Comparison of ENCODE assay signal across 24 cellular contexts in the genomic region with DNA sequence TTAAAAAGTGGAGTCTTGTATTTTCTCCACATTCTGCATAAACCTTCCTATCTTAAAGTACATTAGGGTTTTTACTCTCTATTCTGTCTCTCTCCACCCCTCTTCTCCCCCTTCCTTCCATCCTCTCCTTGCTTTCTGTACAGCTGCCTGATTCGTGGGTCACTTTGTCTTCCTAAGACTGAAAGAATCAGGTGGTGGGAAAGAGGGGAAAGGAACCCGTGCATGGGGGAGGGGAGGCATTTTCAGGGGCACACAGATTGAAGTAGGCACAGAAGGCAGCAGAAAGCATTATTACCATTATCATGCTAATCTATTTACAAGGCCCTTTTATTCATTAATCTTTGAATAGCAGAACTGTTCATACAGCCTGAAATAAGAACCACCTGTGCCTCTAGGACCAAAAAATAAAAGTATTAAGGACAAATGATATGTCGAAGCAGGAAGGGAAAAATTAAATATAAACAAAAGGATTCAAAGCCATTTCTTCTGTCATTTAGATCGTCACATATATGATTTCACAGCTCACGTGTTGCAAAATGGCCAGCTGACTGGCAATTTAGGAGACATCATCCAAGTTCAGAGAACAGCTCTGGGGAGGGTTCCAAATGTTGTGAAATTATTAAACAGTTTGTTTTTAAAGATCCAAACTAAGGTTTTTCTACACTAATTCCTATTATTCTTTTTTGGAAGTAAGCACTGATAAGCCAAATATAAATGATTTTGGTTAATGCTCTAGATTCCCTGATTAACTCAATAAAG.
DNase-seq lines count a peak whose midpoint lies in the region; ATAC-seq, FAIRE-seq and TF ChIP-seq lines count a peak whose summit lies in the region.
"Had no signal": no experiment of that assay in that cellular context is flagged by ENCODE, and none has a peak within 500 bp of the region (broad histone marks: within the 10 kb centered on the region; RNA-seq: fewer than 3 reads in every experiment).

No MANE protein-coding gene starts in this region.

- POLR2A ChIA-PET in K562 (lab: Yijun Ruan, JAX): no interaction called here

- H3K36me3 ChIP-seq in K562 (ENCODE audit: control insufficient read depth, insufficient read depth, low read length) (no peaks in the 10 kb centered on the region), testis (ENCODE audit: low read depth, missing control alignments) (no peaks in the 10 kb centered on the region)
- H3K36me3 ChIP-seq: MG63 had no signal

- H3K4me2 ChIP-seq in K562 (ENCODE audit: insufficient read depth, low read length): no peak overlapping the region

- TF ChIP-seq CTCF in K562 (IDR thresholded peaks at IDR 0.05 in 2 of 3, conservative IDR thresholded peaks at IDR 0.05 in 1 of 3; ENCODE audit: insufficient read depth in 2 of 3, low read depth in 1 of 3, low read length in 3 of 3) (no peak), testis (IDR thresholded peaks at IDR 0.05) (no peak), chondrocyte (IDR thresholded peaks at IDR 0.05) (no peak)

- no peak overlapping the region for H3K27ac Mint-ChIP-seq in chondrocyte (ENCODE audit: unreplicated experiment)
- H3K27ac Mint-ChIP-seq: activated CD4-positive, alpha-beta memory T cell treated with anti-CD3 and anti-CD28 coated beads for 36 hours; activated naive CD8-positive, alpha-beta T cell treated with anti-CD3 and anti-CD28 coated beads, Interleukin-2, amount 50 U/mL, for 24 hours; CD8-positive, alpha-beta T cell; IgD-negative memory B cell; natural killer cell treated with Interleukin-12 subunit alpha and Interleukin-12 subunit beta and Interleukin-15 and Interleukin-18, amount 100 ng/mL, for 72 hours had no signal

- no peaks in the 10 kb centered on the region for H3K9me1 ChIP-seq in K562 (ENCODE audit: control insufficient read depth, insufficient read depth, low read length)

- in situ Hi-C loops in K562 (cut with MboI): no loop called here

- H3K27me3 ChIP-seq in K562 (ENCODE audit: control insufficient read depth in 2 of 2, insufficient read depth in 2 of 2, low read length in 2 of 2): no peaks in the 10 kb centered on the region; a peak in 1 of 5 replicates
- H3K27me3 ChIP-seq in testis: no peaks in the 10 kb centered on the region
- H3K27me3 ChIP-seq: MG63 had no signal

- H3K4me1 ChIP-seq in K562 (replicated peaks in 1 of 2; ENCODE audit: control insufficient read depth in 2 of 2, insufficient read depth in 2 of 2, low read length in 2 of 2): peaks cover 13 to 27% of the 10 kb centered on the region in 2 experiments; a peak in 3 of 5 replicates
- peaks cover 20% of the 10 kb centered on the region for H3K4me1 ChIP-seq in testis

- no peaks in the 10 kb centered on the region for H3K79me2 ChIP-seq in K562 (ENCODE audit: control insufficient read depth, insufficient read depth, low read length)

- CTCF ChIA-PET in K562 (lab: Yijun Ruan, JAX; ENCODE audit: low intra/inter-chr PET ratio): no interaction called here

- H3K9me3 Mint-ChIP-seq in chondrocyte (ENCODE audit: low read depth): no peaks in the 10 kb centered on the region
- H3K9me3 Mint-ChIP-seq: activated CD4-positive, alpha-beta memory T cell treated with anti-CD3 and anti-CD28 coated beads for 36 hours; CD8-positive, alpha-beta T cell; natural killer cell treated with Interleukin-12 subunit alpha and Interleukin-12 subunit beta and Interleukin-15 and Interleukin-18, amount 100 ng/mL, for 72 hours had no signal

- no peaks in the 10 kb centered on the region for H3K27me3 Mint-ChIP-seq in chondrocyte (ENCODE audit: low read depth)
- H3K27me3 Mint-ChIP-seq: activated CD4-positive, alpha-beta memory T cell treated with anti-CD3 and anti-CD28 coated beads for 36 hours had no signal

- peaks cover 23% of the 10 kb centered on the region for H3K4me1 Mint-ChIP-seq in chondrocyte (ENCODE audit: low read depth)

- H3K27ac ChIP-seq in K562 (ENCODE audit: extremely low read depth, low read depth, low read length) (no peak overlapping the region), testis (no peak overlapping the region)

- TF ChIP-seq EP300 in K562 (IDR thresholded peaks at IDR 0.05; ENCODE audit: low read length): no peak

- no peak overlapping the region for H3K9ac ChIP-seq in K562 (ENCODE audit: insufficient read depth in 1 of 2, low read depth in 2 of 2, low read length in 2 of 2)

- no peaks in the 10 kb centered on the region for H3K36me3 Mint-ChIP-seq in chondrocyte (ENCODE audit: low read depth)
- H3K36me3 Mint-ChIP-seq: activated CD4-positive, alpha-beta memory T cell treated with anti-CD3 and anti-CD28 coated beads for 36 hours; CD8-positive, alpha-beta T cell; IgD-negative memory B cell had no signal

- no peaks in the 10 kb centered on the region for H4K20me1 ChIP-seq in K562 (replicated peaks; ENCODE audit: control insufficient read depth, insufficient read depth, low read length)

- TF ChIP-seq RAD21 in K562 (CRISPR knock-in tag; conservative IDR thresholded peaks at IDR 0.05 in 1 of 2, IDR thresholded peaks at IDR 0.05 in 1 of 2): no peak

- TF ChIP-seq POLR2A in K562 (conservative IDR thresholded peaks at IDR 0.05) (no peak), testis (IDR thresholded peaks at IDR 0.05) (no peak)

- H3K9me3 ChIP-seq in K562 (replicated peaks; ENCODE audit: control insufficient read depth, insufficient read depth, low read depth, low read length): no peaks in the 10 kb centered on the region
- no peaks in the 10 kb centered on the region for H3K9me3 ChIP-seq in testis
- H3K9me3 ChIP-seq: MG63 had no signal

- BruUV-seq in K562 (replicated peaks; lab: Mats Ljungman, UMichigan): no TSS peak

- intact Hi-C loops in K562 (cut with micrococcal nuclease): loop anchor here (2.0 kb wide), 2 partner anchors 21 to 39 kb away; no protein-coding TSS in a partner anchor
- intact Hi-C loops in testis (cut with DNase I; ENCODE audit: low total_unique reads): no loop called here

- FAIRE-seq in K562 (lab: Jason Lieb, UNC): no peak
- FAIRE-seq: frontal cortex, G401.6, GM18507 had no signal

- ATAC-seq in K562: no peak
- ATAC-seq: activated naive CD8-positive, alpha-beta T cell treated with anti-CD3 and anti-CD28 coated beads, Interleukin-2, amount 50 U/mL, for 24 hours; CD8-positive, alpha-beta T cell; natural killer cell treated with Interleukin-12 subunit alpha and Interleukin-12 subunit beta and Interleukin-15 and Interleukin-18, amount 100 ng/mL, for 72 hours had no signal

- no peak overlapping the region; the same call in 1 of the 2 replicates for H2AFZ ChIP-seq in K562 (ENCODE audit: low read depth, low read length)

- WGBS in K562 (ENCODE audit: insufficient coverage, low coverage, missing lambda C conversion rate): 16% methylated on average over 5 of the region's 5 CpGs
- WGBS in testis, 2 donors: 59 to 66% methylated on average over 5 of the region's 5 CpGs

- H3K4me3 ChIP-seq in K562 (no peak overlapping the region), testis (no peak overlapping the region)
- H3K4me3 ChIP-seq: MG63 had no signal

- DNase-seq in MV-4-11 (lab: John Stamatoyannopoulos, UW) (peak; percentile 25), K562 (ENCODE audit: extremely low read depth in 1 of 4, low spot score in 3 of 4) (no peak), iris pigment epithelial cell (ENCODE audit: low read depth) (peak; percentile 53), testis (peak; percentile 30), NCI-H2107 (lab: John Stamatoyannopoulos, UW) (no peak), chondrocyte (ENCODE audit: low spot score) (no peak), NCI-H1105 (lab: John Stamatoyannopoulos, UW) (no peak)
- DNase-seq: activated CD4-positive, alpha-beta memory T cell treated with anti-CD3 and anti-CD28 coated beads for 36 hours; activated effector memory CD4-positive, alpha-beta T cell treated with anti-CD3 and anti-CD28 coated beads, Interleukin-2, amount 50 U/mL, for 16 hours; activated naive CD8-positive, alpha-beta T cell treated with anti-CD3 and anti-CD28 coated beads, Interleukin-2, amount 50 U/mL, for 24 hours; CD8-positive, alpha-beta T cell; dermis blood vessel endothelial cell; DMS153; MG63; NCI-H146; NCI-H2227 treated with DMSO at 0.1 percent for 48 hours; NCI-H774; stimulated activated CD8-positive, alpha-beta memory T cell treated with anti-CD3 and anti-CD28 coated beads, Interleukin-4, amount 100 ng/mL, for 48 hours; SW 1271 had no signal

- no peak overlapping the region for H3K4me3 Mint-ChIP-seq in chondrocyte (ENCODE audit: unreplicated experiment)
- H3K4me3 Mint-ChIP-seq: activated CD4-positive, alpha-beta memory T cell treated with anti-CD3 and anti-CD28 coated beads for 36 hours; activated naive CD8-positive, alpha-beta T cell treated with anti-CD3 and anti-CD28 coated beads, Interleukin-2, amount 50 U/mL, for 24 hours; CD8-positive, alpha-beta T cell; IgD-negative memory B cell; natural killer cell treated with Interleukin-12 subunit alpha and Interleukin-12 subunit beta and Interleukin-15 and Interleukin-18, amount 100 ng/mL, for 72 hours had no signal

TF ChIP-seq in K562, 482 proteins besides CTCF, POLR2A, EP300 and RAD21:
- TF ChIP-seq SP2 (IDR thresholded peaks at IDR 0.05; ENCODE audit: extremely low read depth, low read depth, low read length, poor library complexity, severe bottlenecking): no peak
- TF ChIP-seq, protein P1, sequence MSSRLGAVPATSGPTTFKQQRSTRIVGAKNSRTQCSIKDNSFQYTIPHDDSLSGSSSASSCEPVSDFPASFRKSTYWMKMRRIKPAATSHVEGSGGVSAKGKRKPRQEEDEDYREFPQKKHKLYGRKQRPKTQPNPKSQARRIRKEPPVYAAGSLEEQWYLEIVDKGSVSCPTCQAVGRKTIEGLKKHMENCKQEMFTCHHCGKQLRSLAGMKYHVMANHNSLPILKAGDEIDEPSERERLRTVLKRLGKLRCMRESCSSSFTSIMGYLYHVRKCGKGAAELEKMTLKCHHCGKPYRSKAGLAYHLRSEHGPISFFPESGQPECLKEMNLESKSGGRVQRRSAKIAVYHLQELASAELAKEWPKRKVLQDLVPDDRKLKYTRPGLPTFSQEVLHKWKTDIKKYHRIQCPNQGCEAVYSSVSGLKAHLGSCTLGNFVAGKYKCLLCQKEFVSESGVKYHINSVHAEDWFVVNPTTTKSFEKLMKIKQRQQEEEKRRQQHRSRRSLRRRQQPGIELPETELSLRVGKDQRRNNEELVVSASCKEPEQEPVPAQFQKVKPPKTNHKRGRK (tag; IDR thresholded peaks at IDR 0.05): peak; percentile 64; the same call in 1 of the 2 replicates

Comparison
In these comparisons a context has a peak if more than half of its experiments do, and no peak if none do; other contexts are left out.
1. DNase-seq: peak in MV-4-11 (single experiment), iris pigment epithelial cell (single experiment) and testis (single experiment); none in K562 (0 of 4), NCI-H2107 (single experiment), chondrocyte (single experiment) and NCI-H1105 (single experiment).